In the genomic region with DNA sequence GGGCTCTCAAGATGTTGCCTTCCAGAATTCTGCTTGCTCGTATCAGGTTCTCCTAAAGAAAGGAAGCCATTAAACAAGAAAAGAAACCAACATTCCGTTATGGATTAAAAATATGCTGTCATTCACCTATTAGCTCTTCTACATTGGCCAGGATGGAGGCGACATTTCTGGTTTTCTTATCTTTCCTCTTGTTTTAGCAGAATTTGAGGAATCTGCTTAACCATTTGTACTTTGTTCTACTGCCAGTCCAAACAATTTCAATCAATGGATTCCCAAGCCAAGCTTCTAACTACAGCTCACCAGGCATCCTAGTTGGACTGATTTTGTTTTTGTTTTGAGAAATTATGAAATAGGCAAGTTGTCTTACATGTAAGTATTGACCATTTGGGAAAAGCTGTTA, we compare ENCODE assay signal across 15 cellular contexts.
DNase-seq lines count a peak whose midpoint lies in the region; ATAC-seq and TF ChIP-seq lines count a peak whose summit lies in the region.
"Had no signal": no experiment of that assay in that cellular context is flagged by ENCODE, and none has a peak within 500 bp of the region (broad histone marks: within the 10 kb centered on the region; RNA-seq: fewer than 3 reads in every experiment).

No MANE protein-coding gene starts in this region.

- no peak overlapping the region for H3K4me2 ChIP-seq in IMR-90 (ENCODE audit: low read depth, low read length)

- H3K36me3 Mint-ChIP-seq in nephron progenitor cell (ENCODE audit: low read depth), result peaks cover 9% of the 10 kb centered on the region
- no peaks in the 10 kb centered on the region for H3K36me3 Mint-ChIP-seq in activated naive CD8-positive, alpha-beta T cell treated with anti-CD3 and anti-CD28 coated beads for 36 hours

- intact Hi-C loops in IMR-90 (cut with micrococcal nuclease), result no loop called here

- WGBS in IMR-90 (ENCODE audit: extremely low coverage in 2 of 2, insufficient read length in 1 of 2), 2 experiments, result no CpG with 5 or more reads among the region's 3 CpGs

- in situ Hi-C loops in IMR-90 (cut with MboI; ENCODE audit: low sequenced_read_pairs), result no loop called here
- in situ Hi-C loops in astrocyte of the cerebellum (cut with HindIII; ENCODE audit: low sequenced_read_pairs), result loop anchor here (5.0 kb wide), 1 partner anchor 169 kb away; no protein-coding TSS in a partner anchor

- H4K91ac ChIP-seq in IMR-90 (ENCODE audit: insufficient read depth, low read depth, low read length), result no peak overlapping the region

- H3K4me3 Mint-ChIP-seq in nephron progenitor cell, result no peak overlapping the region
- H3K4me3 Mint-ChIP-seq in activated naive CD8-positive, alpha-beta T cell treated with anti-CD3 and anti-CD28 coated beads for 36 hours, result no peak overlapping the region
- H3K4me3 Mint-ChIP-seq: B cell; CD4-positive, alpha-beta T cell had no signal

- peak overlapping the region; percentile 78 for H2BK120ac ChIP-seq in IMR-90 (ENCODE audit: low read depth, low read length)

- peak overlapping the region; percentile 71; the same call in 1 of the 3 replicates for H2BK15ac ChIP-seq in IMR-90 (ENCODE audit: low read depth, low read length)

- H3K9ac ChIP-seq in IMR-90 (ENCODE audit: low read depth, low read length), result no peak overlapping the region
- H3K9ac ChIP-seq: GM23248 had no signal

- H3K18ac ChIP-seq in IMR-90 (ENCODE audit: low read depth, low read length), result no peak overlapping the region

- H3K36me3 ChIP-seq in IMR-90 (ENCODE audit: control insufficient read depth, insufficient read depth, low read length), result no peaks in the 10 kb centered on the region

- TF ChIP-seq POLR2A in IMR-90 (IDR thresholded peaks at IDR 0.05; ENCODE audit: low read depth, low read length), result no peak

- peak overlapping the region; percentile 78 for H2BK20ac ChIP-seq in IMR-90 (ENCODE audit: low read depth, low read length)

- no peak overlapping the region for H2AFZ ChIP-seq in IMR-90 (replicated peaks; ENCODE audit: low read length, poor library complexity)
- H2AFZ ChIP-seq: GM23248 had no signal

- H2AK9ac ChIP-seq in IMR-90 (replicated peaks; ENCODE audit: low read depth, low read length, poor library complexity), result no peak overlapping the region

- H3K27ac Mint-ChIP-seq in nephron progenitor cell, result peak overlapping the region; percentile 77
- H3K27ac Mint-ChIP-seq in activated naive CD8-positive, alpha-beta T cell treated with anti-CD3 and anti-CD28 coated beads for 36 hours, result no peak overlapping the region
- H3K27ac Mint-ChIP-seq: B cell; CD4-positive, alpha-beta T cell had no signal

- H4K5ac ChIP-seq in IMR-90 (ENCODE audit: low read depth, low read length), result no peak overlapping the region

- no peaks in the 10 kb centered on the region for H4K20me1 ChIP-seq in IMR-90 (ENCODE audit: insufficient read depth, low read length)

- no peak overlapping the region for H3K14ac ChIP-seq in IMR-90 (replicated peaks; ENCODE audit: low read depth, low read length)

- H3K27ac ChIP-seq in IMR-90 (ENCODE audit: insufficient read depth, low read length), result no peak overlapping the region
- H3K27ac ChIP-seq: GM23248, HL-60 had no signal

- no peak overlapping the region for H2BK5ac ChIP-seq in IMR-90 (ENCODE audit: low read depth, low read length, poor library complexity, severe bottlenecking)

- ATAC-seq in IMR-90 (ENCODE audit: low read depth) (no peak), left lobe of liver (peak; percentile 25)
- ATAC-seq: GM12878, HCT116 had no signal

- H2AK5ac ChIP-seq in IMR-90 (ENCODE audit: low read depth, low read length), result peak overlapping the region; percentile 85; the same call in 1 of the 2 replicates

- peaks cover 4% of the 10 kb centered on the region for H3K9me3 Mint-ChIP-seq in nephron progenitor cell
- H3K9me3 Mint-ChIP-seq in activated naive CD8-positive, alpha-beta T cell treated with anti-CD3 and anti-CD28 coated beads for 36 hours, result no peaks in the 10 kb centered on the region
- H3K9me3 Mint-ChIP-seq: CD4-positive, alpha-beta T cell had no signal

- H3K79me1 ChIP-seq in IMR-90 (ENCODE audit: low read depth in 1 of 2, low read length in 2 of 2), result peaks cover 4 to 24% of the 10 kb centered on the region in 2 experiments; a peak in 3 of 4 replicates

- no peaks in the 10 kb centered on the region for H3K9me3 ChIP-seq in IMR-90 (ENCODE audit: control insufficient read depth, insufficient read depth, low read length)

- CTCF ChIA-PET in IMR-90 (lab: Yijun Ruan, JAX), result no interaction called here

- dilution Hi-C loops in IMR-90 (cut with HindIII; ENCODE audit: low sequenced_read_pairs, unreplicated experiment), result no loop called here

- TF ChIP-seq CTCF in IMR-90 (conservative IDR thresholded peaks at IDR 0.05; ENCODE audit: low read depth, low read length), result no peak
- no peak for TF ChIP-seq CTCF in astrocyte of the cerebellum (IDR thresholded peaks at IDR 0.05; ENCODE audit: low read depth, low read length, missing control alignments)
- no peak for TF ChIP-seq CTCF in nephron progenitor cell (IDR thresholded peaks at IDR 0.05)

- H3K27me3 Mint-ChIP-seq in nephron progenitor cell (ENCODE audit: low read depth, poor library complexity), result peaks cover 4% of the 10 kb centered on the region
- H3K27me3 Mint-ChIP-seq in activated naive CD8-positive, alpha-beta T cell treated with anti-CD3 and anti-CD28 coated beads for 36 hours, result peaks cover 17% of the 10 kb centered on the region

- peaks cover 20% of the 10 kb centered on the region for H3K9me1 ChIP-seq in IMR-90 (ENCODE audit: insufficient read depth, low read length)

- no peak overlapping the region for H3K23ac ChIP-seq in IMR-90 (ENCODE audit: low read depth, low read length)

- no peak overlapping the region for H3K4me3 ChIP-seq in IMR-90 (ENCODE audit: insufficient read depth, low read depth, low read length)
- no peak overlapping the region for H3K4me3 ChIP-seq in astrocyte of the cerebellum (ENCODE audit: low read depth, low read length)
- H3K4me3 ChIP-seq: GM12878, GM23248 had no signal

- H3K4ac ChIP-seq in IMR-90 (ENCODE audit: low read depth, low read length), result peak overlapping the region; percentile 7; the same call in 1 of the 2 replicates

- POLR2A ChIA-PET in IMR-90 (lab: Charles Lee; ENCODE audit: unreplicated experiment), result no interaction called here

- BruUV-seq in IMR-90 (replicated peaks; lab: Mats Ljungman, UMichigan), result no TSS peak

- H4K8ac ChIP-seq in IMR-90 (ENCODE audit: low read depth in 2 of 2, low read length in 2 of 2), result no peak overlapping the region

- H3K4me1 Mint-ChIP-seq in nephron progenitor cell, result peaks cover 87% of the 10 kb centered on the region
- H3K4me1 Mint-ChIP-seq in activated naive CD8-positive, alpha-beta T cell treated with anti-CD3 and anti-CD28 coated beads for 36 hours, result no peaks in the 10 kb centered on the region

- no peaks in the 10 kb centered on the region for H3K27me3 ChIP-seq in IMR-90 (ENCODE audit: control insufficient read depth, insufficient read depth, low read length)

- no peak for TF ChIP-seq RAD21 in IMR-90 (IDR thresholded peaks at IDR 0.05; ENCODE audit: low read length)

- H3K56ac ChIP-seq in IMR-90 (ENCODE audit: extremely low read depth, insufficient read depth, low read length), result no peak overlapping the region

- H3K4me1 ChIP-seq in IMR-90 (ENCODE audit: control insufficient read depth, insufficient read depth, low read length), result peaks cover 11% of the 10 kb centered on the region

- DNase-seq in IMR-90 (no peak), astrocyte of the cerebellum (ENCODE audit: low read depth) (peak; percentile 36), left lobe of liver (ENCODE audit: low spot score) (no peak), nephron progenitor cell (no peak), cerebellar cortex (ENCODE audit: low spot score) (no peak), LoVo (ENCODE audit: low spot score) (no peak)
- no peak for DNase-seq in activated naive CD8-positive, alpha-beta T cell treated with anti-CD3 and anti-CD28 coated beads for 36 hours
- DNase-seq: C1 segment of cervical spinal cord; CD4-positive, alpha-beta T cell; DMS79; GM23248 had no signal

TF ChIP-seq in IMR-90, 13 proteins besides CTCF, POLR2A, EP300 and RAD21:
- no peak for TF ChIP-seq NFE2L2 (IDR thresholded peaks at IDR 0.05; ENCODE audit: low read depth, low read length)
- no peak for TF ChIP-seq MAZ (IDR thresholded peaks at IDR 0.05; ENCODE audit: borderline replicate concordance, low read depth, low read length)
- TF ChIP-seq RFX5 (IDR thresholded peaks at IDR 0.05; ENCODE audit: low read depth, low read length), result no peak
- no peak for TF ChIP-seq SMC3 (IDR thresholded peaks at IDR 0.05; ENCODE audit: low read depth, low read length)
- TF ChIP-seq MAFK (IDR thresholded peaks at IDR 0.05; ENCODE audit: low read depth, low read length), result no peak
- no peak for TF ChIP-seq CHD1 (IDR thresholded peaks at IDR 0.05; ENCODE audit: low read depth, low read length)
- TF ChIP-seq FOS (IDR thresholded peaks at IDR 0.05; ENCODE audit: low read depth, low read length), result no peak
- TF ChIP-seq BHLHE40 (IDR thresholded peaks at IDR 0.05; ENCODE audit: low read depth, low read length), result no peak
- TF ChIP-seq, protein P1, sequence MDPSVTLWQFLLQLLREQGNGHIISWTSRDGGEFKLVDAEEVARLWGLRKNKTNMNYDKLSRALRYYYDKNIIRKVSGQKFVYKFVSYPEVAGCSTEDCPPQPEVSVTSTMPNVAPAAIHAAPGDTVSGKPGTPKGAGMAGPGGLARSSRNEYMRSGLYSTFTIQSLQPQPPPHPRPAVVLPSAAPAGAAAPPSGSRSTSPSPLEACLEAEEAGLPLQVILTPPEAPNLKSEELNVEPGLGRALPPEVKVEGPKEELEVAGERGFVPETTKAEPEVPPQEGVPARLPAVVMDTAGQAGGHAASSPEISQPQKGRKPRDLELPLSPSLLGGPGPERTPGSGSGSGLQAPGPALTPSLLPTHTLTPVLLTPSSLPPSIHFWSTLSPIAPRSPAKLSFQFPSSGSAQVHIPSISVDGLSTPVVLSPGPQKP (IDR thresholded peaks at IDR 0.05; ENCODE audit: borderline replicate concordance, low read depth, low read length), result no peak
- TF ChIP-seq CEBPB (IDR thresholded peaks at IDR 0.05; ENCODE audit: low read depth, low read length), result no peak
- no peak for TF ChIP-seq RCOR1 (IDR thresholded peaks at IDR 0.05; ENCODE audit: insufficient replicate concordance, low read length)
- TF ChIP-seq, protein P2, sequence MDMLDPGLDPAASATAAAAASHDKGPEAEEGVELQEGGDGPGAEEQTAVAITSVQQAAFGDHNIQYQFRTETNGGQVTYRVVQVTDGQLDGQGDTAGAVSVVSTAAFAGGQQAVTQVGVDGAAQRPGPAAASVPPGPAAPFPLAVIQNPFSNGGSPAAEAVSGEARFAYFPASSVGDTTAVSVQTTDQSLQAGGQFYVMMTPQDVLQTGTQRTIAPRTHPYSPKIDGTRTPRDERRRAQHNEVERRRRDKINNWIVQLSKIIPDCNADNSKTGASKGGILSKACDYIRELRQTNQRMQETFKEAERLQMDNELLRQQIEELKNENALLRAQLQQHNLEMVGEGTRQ (IDR thresholded peaks at IDR 0.05; ENCODE audit: low read depth, low read length), result no peak
TF ChIP-seq in IMR-90: peak in this region for 0.
